ENCODE assay signal across 8 cellular contexts in genomic region chr2:231057590-231057989, GRCh38. TPM values are rescaled to one million over a fixed set of nuclear protein-coding genes. Genes with fewer than 3 reads are reported as not detected.
DNase-seq lines count a peak whose midpoint lies in the region; ATAC-seq and TF ChIP-seq lines count a peak whose summit lies in the region.

No MANE protein-coding gene starts in this region.

- in situ Hi-C loops in Panc1 (cut with HindIII; ENCODE audit: low pct_unique_long_range_greater_than_20kb, low sequenced_read_pairs): no loop called here

- TF ChIP-seq CTCF in Panc1 (IDR thresholded peaks at IDR 0.05): no peak
- no peak for TF ChIP-seq CTCF in progenitor cell of endocrine pancreas (IDR thresholded peaks at IDR 0.05; ENCODE audit: unreplicated experiment)

- H3K9me3 ChIP-seq in ES-I3 (ENCODE audit: control insufficient read depth, insufficient read depth, low read length): no peaks in the 10 kb centered on the region
- H3K9me3 ChIP-seq in Panc1 (ENCODE audit: control insufficient read depth, insufficient read depth, low read depth, low read length): no peaks in the 10 kb centered on the region

- ATAC-seq in Panc1: no peak
- no peak for ATAC-seq in GM18517 (IDR thresholded peaks at IDR 0.05; ENCODE audit: unreplicated experiment)
- ATAC-seq in GM21381 (IDR thresholded peaks at IDR 0.05; ENCODE audit: unreplicated experiment): no peak

- H3K4me1 ChIP-seq in ES-I3 (ENCODE audit: insufficient read depth, low read length) (peaks cover 6% of the 10 kb centered on the region), Panc1 (ENCODE audit: control insufficient read depth, insufficient read depth, low read length) (peaks cover 35% of the 10 kb centered on the region)

- H3K36me3 Mint-ChIP-seq in progenitor cell of endocrine pancreas (ENCODE audit: insufficient read depth): peaks cover 7% of the 10 kb centered on the region

- intact Hi-C loops in Panc1 (cut with micrococcal nuclease; ENCODE audit: unreplicated experiment): loop anchor here (10.0 kb wide), 1 partner anchor 233 kb away; no protein-coding TSS in a partner anchor

- peak overlapping the region; percentile 81 for H3K27ac ChIP-seq in Panc1 (ENCODE audit: low read length)

- peak overlapping the region; percentile 70 to 99 for H3K4me3 ChIP-seq in Panc1 (ENCODE audit: low read depth in 2 of 2, low read length in 2 of 2)

- H3K27me3 ChIP-seq in Panc1 (ENCODE audit: control insufficient read depth, insufficient read depth, low read length): no peaks in the 10 kb centered on the region

- POLR2A ChIA-PET in Panc1 (lab: Charles Lee): no interaction called here

- H3K27ac Mint-ChIP-seq in progenitor cell of endocrine pancreas: peak overlapping the region; percentile 100

- H3K4me1 Mint-ChIP-seq in progenitor cell of endocrine pancreas (ENCODE audit: low read depth): peaks cover 27% of the 10 kb centered on the region

- CTCF ChIA-PET in Panc1 (lab: Charles Lee): interaction anchor here (0.5 kb wide), 1 partner anchor 360 kb away, joined by 4 read pairs; no protein-coding TSS in a partner anchor

- H3K9ac ChIP-seq in ES-I3 (ENCODE audit: low read depth, low read length): peak overlapping the region; percentile 76

- no peaks in the 10 kb centered on the region for H3K9me3 Mint-ChIP-seq in progenitor cell of endocrine pancreas (ENCODE audit: low read depth)

- H3K36me3 ChIP-seq in ES-I3 (ENCODE audit: insufficient read depth, low read length) (peaks cover 3% of the 10 kb centered on the region; the same call in 1 of the 2 replicates), Panc1 (ENCODE audit: control insufficient read depth, insufficient read depth, low read length) (peaks cover 24% of the 10 kb centered on the region)

- BruUV-seq in Panc1 (replicated peaks; lab: Mats Ljungman, UMichigan): no TSS peak

- DNase-seq in Panc1 (ENCODE audit: low read depth, low spot score) (no peak), erythroblast (lab: John Stamatoyannopoulos, UW) (peak; percentile 48 to 68), progenitor cell of endocrine pancreas (ENCODE audit: low spot score, unreplicated experiment) (no peak)
- no peak for DNase-seq in NK-92 treated with Interleukin-12 subunit alpha and Interleukin-12 subunit beta, amount 100 ng/mL, for 24 hours (lab: John Stamatoyannopoulos, UW)
- DNase-seq in activated CD8-positive, alpha-beta memory T cell treated with anti-CD3 and anti-CD28 coated beads, Interleukin-2, amount 50 U/mL, for 4 hours: no peak

- H3K4me3 Mint-ChIP-seq in progenitor cell of endocrine pancreas (ENCODE audit: low read depth): peak overlapping the region; percentile 96

- TF ChIP-seq POLR2A in erythroblast (IDR thresholded peaks at IDR 0.05; ENCODE audit: low read length): no peak

- H3K27me3 Mint-ChIP-seq in progenitor cell of endocrine pancreas: peaks cover 4% of the 10 kb centered on the region

RNA-seq across cellular contexts. Expression of gene PSMD1, which starts 0.9 kb away (rescaled TPM):
- 146 TPM for total RNA-seq in Panc1 (2021; ENCODE audit: unreplicated experiment)
- 73.0 TPM for polyA plus RNA-seq in Panc1 (2012; ENCODE audit: insufficient read length)
- 99.0 and 103 TPM in 2 replicates for total RNA-seq in progenitor cell of endocrine pancreas

RNA-seq across cellular contexts. Expression of gene C2orf72, which starts 20.3 kb away (rescaled TPM):
- total RNA-seq in Panc1 (2021; ENCODE audit: unreplicated experiment) (3.2 TPM), progenitor cell of endocrine pancreas (9.7 and 11.1 TPM in 2 replicates)
- 2.2 TPM for polyA plus RNA-seq in Panc1 (2012; ENCODE audit: insufficient read length)

Comparison
In these comparisons a context has a peak if more than half of its experiments do, and no peak if none do; other contexts are left out.
1. DNase-seq: peak in erythroblast (2 of 2); none in Panc1 (single experiment), progenitor cell of endocrine pancreas (single experiment), NK-92 treated with Interleukin-12 subunit alpha and Interleukin-12 subunit beta, amount 100 ng/mL, for 24 hours (single experiment) and activated CD8-positive, alpha-beta memory T cell treated with anti-CD3 and anti-CD28 coated beads, Interleukin-2, amount 50 U/mL, for 4 hours (single experiment).